In genomic region chr1:201828451-201828819, GRCh38 we compare ENCODE assay signal across 8 cellular contexts. TPM values are rescaled to one million over a fixed set of nuclear protein-coding genes. Genes with fewer than 3 reads are reported as not detected.
DNase-seq lines count a peak whose midpoint lies in the region; ATAC-seq and TF ChIP-seq lines count a peak whose summit lies in the region.

No MANE protein-coding gene starts in this region.

- ATAC-seq in activated T-cell treated with anti-CD3 and anti-CD28 coated beads, Interleukin-2, amount 50 U/mL, for 72 hours (replicated peaks in 1 of 2): no peak

- peaks cover 5 to 6% of the 10 kb centered on the region in 2 donors for H3K36me3 Mint-ChIP-seq in activated T-cell treated with anti-CD3 and anti-CD28 coated beads, Interleukin-2, amount 50 U/mL, for 72 hours (ENCODE audit: insufficient read depth in 2 of 2)

- H3K4me3 ChIP-seq in SK-N-MC: peak overlapping the region; percentile 93
- peak overlapping the region; percentile 28 for H3K4me3 ChIP-seq in fibroblast of pulmonary artery (replicated peaks; ENCODE audit: low read depth, low read length)
- H3K4me3 ChIP-seq in thymus (ENCODE audit: low read length): peak overlapping the region; percentile 96
- no peak overlapping the region for H3K4me3 ChIP-seq in Peyer's patch

- peak overlapping the region; percentile 83 to 96 for H3K4me3 Mint-ChIP-seq in activated T-cell treated with anti-CD3 and anti-CD28 coated beads, Interleukin-2, amount 50 U/mL, for 72 hours

- peaks cover 42% of the 10 kb centered on the region for H3K4me1 Mint-ChIP-seq in activated T-cell treated with anti-CD3 and anti-CD28 coated beads, Interleukin-2, amount 50 U/mL, for 72 hours (ENCODE audit: low read depth)

- no peaks in the 10 kb centered on the region for H3K27me3 Mint-ChIP-seq in activated T-cell treated with anti-CD3 and anti-CD28 coated beads, Interleukin-2, amount 50 U/mL, for 72 hours (ENCODE audit: low read depth)

- TF ChIP-seq POLR2A in Peyer's patch (IDR thresholded peaks at IDR 0.05): no peak

- H3K9me3 Mint-ChIP-seq in activated T-cell treated with anti-CD3 and anti-CD28 coated beads, Interleukin-2, amount 50 U/mL, for 72 hours: no peaks in the 10 kb centered on the region

- peak overlapping the region; percentile 99 for H3K27ac Mint-ChIP-seq in activated T-cell treated with anti-CD3 and anti-CD28 coated beads, Interleukin-2, amount 50 U/mL, for 72 hours

- 84% methylated on average over 3 of the region's 3 CpGs for WGBS in thymus

- H3K27me3 ChIP-seq in thymus (ENCODE audit: control insufficient read depth, insufficient read depth) (no peaks in the 10 kb centered on the region), Peyer's patch (no peaks in the 10 kb centered on the region)

- no peak for TF ChIP-seq CTCF in fibroblast of pulmonary artery (IDR thresholded peaks at IDR 0.05; ENCODE audit: low read length, missing control alignments)
- TF ChIP-seq CTCF in Peyer's patch (IDR thresholded peaks at IDR 0.05): no peak

- H3K4me1 ChIP-seq in thymus (ENCODE audit: control insufficient read depth, insufficient read depth, low read length) (peaks cover 19% of the 10 kb centered on the region), Peyer's patch (peaks cover 0 to 24% (median 4%) of the 10 kb centered on the region in 4 donors)

- DNase-seq in activated T-cell treated with anti-CD3 and anti-CD28 coated beads, Interleukin-2, amount 50 U/mL, for 72 hours: no peak
- no peak for DNase-seq in activated T-cell treated with anti-CD3 and anti-CD28 coated beads, Interleukin-2, amount 50 U/mL, for 48 hours
- no peak for DNase-seq in SK-N-MC (ENCODE audit: low read depth, low spot score)
- no peak for DNase-seq in fibroblast of pulmonary artery (ENCODE audit: low read depth)
- no peak for DNase-seq in GF-D8 (lab: John Stamatoyannopoulos, UW)
- no peak for DNase-seq in cortex of kidney (lab: John Stamatoyannopoulos, UW)
- DNase-seq in Peyer's patch: no peak

- peak overlapping the region; percentile 95 for H3K9ac ChIP-seq in SK-N-MC (ENCODE audit: insufficient read length)

- H3K36me3 ChIP-seq in SK-N-MC (ENCODE audit: insufficient read depth, low read length) (peaks cover 13% of the 10 kb centered on the region), thymus (ENCODE audit: control insufficient read depth, insufficient read depth) (peaks cover 2% of the 10 kb centered on the region), Peyer's patch (no peaks in the 10 kb centered on the region)

- H3K27ac ChIP-seq in SK-N-MC (no peak overlapping the region), thymus (ENCODE audit: low read depth) (no peak overlapping the region), Peyer's patch (no peak overlapping the region)

- H3K9me3 ChIP-seq in SK-N-MC (ENCODE audit: low read depth, low read length) (no peaks in the 10 kb centered on the region), thymus (ENCODE audit: control insufficient read depth) (no peaks in the 10 kb centered on the region), Peyer's patch (no peaks in the 10 kb centered on the region)

RNA-seq across cellular contexts. Expression of gene IPO9, which starts 0.5 kb away (rescaled TPM):
- 10 to 100 TPM; 47.8 to 49.8 TPM for total RNA-seq in activated T-cell treated with anti-CD3 and anti-CD28 coated beads, Interleukin-2, amount 50 U/mL, for 72 hours
- 21.2 TPM for polyA plus RNA-seq in thymus
- 10 to 100 TPM in 3 of 4 donors, 1 to 10 TPM in 1; 9.6 to 23.1 (median 13.4) TPM for total RNA-seq in Peyer's patch

Comparison
In these comparisons a context has a peak if more than half of its experiments do, and no peak if none do; other contexts are left out.
1. H3K4me3 ChIP-seq: peak in SK-N-MC (single experiment), fibroblast of pulmonary artery (single experiment) and thymus (single experiment); none in Peyer's patch (0 of 4).